Comparison of ENCODE assay signal across 8 cellular contexts in the genomic region with DNA sequence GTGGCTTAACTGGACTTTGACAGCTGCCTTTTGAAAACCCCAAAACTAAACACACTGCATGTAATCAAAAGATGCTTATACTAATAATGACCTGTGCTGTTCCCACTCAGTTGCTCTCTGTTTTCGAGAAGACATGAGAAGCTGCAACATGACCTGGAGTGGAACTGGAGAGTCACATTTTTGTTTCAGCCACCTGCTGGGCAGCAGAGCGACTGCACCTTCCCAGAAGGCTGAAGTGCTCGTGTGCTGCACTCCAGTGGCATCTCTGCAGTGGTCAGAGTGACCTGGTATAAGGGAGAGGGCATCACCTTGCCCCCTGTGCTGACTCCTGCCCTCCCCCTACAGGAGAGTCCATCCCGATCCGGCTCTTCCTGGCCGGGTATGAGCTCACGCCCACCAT. TPM values are rescaled to one million over a fixed set of nuclear protein-coding genes. Genes with fewer than 3 reads are reported as not detected.
DNase-seq lines count a peak whose midpoint lies in the region; ATAC-seq and TF ChIP-seq lines count a peak whose summit lies in the region.

No MANE protein-coding gene starts in this region.

- no peaks in the 10 kb centered on the region for H3K9me3 ChIP-seq in CD4-positive, alpha-beta T cell (ENCODE audit: control insufficient read depth, low read length)

- peak; percentile 77 for ATAC-seq in CD4-positive, alpha-beta T cell (ENCODE audit: poor library complexity)
- peak; percentile 69 for ATAC-seq in GM19025 (IDR thresholded peaks at IDR 0.05; ENCODE audit: low read depth, unreplicated experiment)
- peak; percentile 72 for ATAC-seq in HG03280 (IDR thresholded peaks at IDR 0.05; ENCODE audit: unreplicated experiment)
- peak; percentile 84 for ATAC-seq in activated B cell treated with CpG ODN at 0.5 μM for 24 hours (ENCODE audit: low read depth)

- no peak overlapping the region for H3K4me3 Mint-ChIP-seq in CD4-positive, alpha-beta T cell
- no peak overlapping the region for H3K4me3 Mint-ChIP-seq in activated B cell treated with CpG ODN at 0.5 μM for 24 hours

- peak; percentile 56 for TF ChIP-seq CTCF in CD4-positive, alpha-beta T cell (IDR thresholded peaks at IDR 0.05)
- TF ChIP-seq CTCF in activated B cell treated with CpG ODN at 0.5 μM for 24 hours (IDR thresholded peaks at IDR 0.05): no peak

- H3K36me3 Mint-ChIP-seq in CD4-positive, alpha-beta T cell (ENCODE audit: low read depth): peaks cover 93% of the 10 kb centered on the region
- peaks cover 39% of the 10 kb centered on the region for H3K36me3 Mint-ChIP-seq in activated B cell treated with CpG ODN at 0.5 μM for 24 hours (ENCODE audit: low read depth)

- no peaks in the 10 kb centered on the region for H3K9me3 Mint-ChIP-seq in CD4-positive, alpha-beta T cell
- no peaks in the 10 kb centered on the region for H3K9me3 Mint-ChIP-seq in activated B cell treated with CpG ODN at 0.5 μM for 24 hours

- no peaks in the 10 kb centered on the region for H3K27me3 ChIP-seq in CD4-positive, alpha-beta T cell (ENCODE audit: control insufficient read depth, insufficient read depth, low read length)

- no peaks in the 10 kb centered on the region for H3K4me1 Mint-ChIP-seq in CD4-positive, alpha-beta T cell (ENCODE audit: low read depth)
- H3K4me1 Mint-ChIP-seq in activated B cell treated with CpG ODN at 0.5 μM for 24 hours: no peaks in the 10 kb centered on the region

- intact Hi-C loops in CD4-positive, alpha-beta T cell (cut with DNase I, micrococcal nuclease): loop anchor here in 1 of 2 experiments (2.0 kb wide), 1 partner anchor 38 kb away; no protein-coding TSS in a partner anchor
- intact Hi-C loops in activated B cell treated with CpG ODN at 0.5 μM for 24 hours (cut with micrococcal nuclease): loop anchor here (1.0 kb wide), 3 partner anchors 16 to 194 kb away; no protein-coding TSS in a partner anchor

- no peak overlapping the region for H3K27ac ChIP-seq in CD4-positive, alpha-beta T cell (ENCODE audit: low read depth, low read length)

- peak overlapping the region; percentile 25 for H3K27ac Mint-ChIP-seq in CD4-positive, alpha-beta T cell
- H3K27ac Mint-ChIP-seq in activated B cell treated with CpG ODN at 0.5 μM for 24 hours: no peak overlapping the region

- POLR2A ChIA-PET in CD4-positive, alpha-beta T cell (lab: Charles Lee): interaction anchor here (1.9 kb wide), 1 partner anchor 20 kb away, joined by 19 read pairs; the partner anchor contains the start of genes NCAPD3 and VPS26B
- POLR2A ChIA-PET in activated B cell treated with CpG ODN at 0.5 μM for 24 hours (lab: Charles Lee): interaction anchor here (1.0 to 1.7 kb wide), 2 partner anchors 16 to 37 kb away, joined by 3 to 7 read pairs; no protein-coding TSS in a partner anchor

- CTCF ChIA-PET in CD4-positive, alpha-beta T cell (lab: Charles Lee): interaction anchor here (1.1 to 1.8 kb wide), 4 partner anchors 10 to 37 kb away, joined by 3 to 8 read pairs (median 5); partner anchors contain the start of gene VPS26B
- CTCF ChIA-PET in activated B cell treated with CpG ODN at 0.5 μM for 24 hours (lab: Charles Lee): interaction anchor here (1.3 to 5.5 kb wide), 6 partner anchors 14 to 194 kb away, joined by 4 to 45 read pairs (median 6); partner anchors contain the start of genes NCAPD3 and VPS26B

- DNase-seq in CD4-positive, alpha-beta T cell: no peak
- DNase-seq in activated B cell treated with CpG ODN at 0.5 μM for 24 hours (no peak), iris pigment epithelial cell (ENCODE audit: low read depth) (peak; percentile 52), A172 (ENCODE audit: low spot score) (no peak), NCI-H82 (lab: John Stamatoyannopoulos, UW) (no peak)
- no peak for DNase-seq in activated CD8-positive, alpha-beta memory T cell treated with anti-CD3 and anti-CD28 coated beads, Interleukin-2, amount 50 U/mL, for 4 hours

- no peaks in the 10 kb centered on the region for H3K27me3 Mint-ChIP-seq in CD4-positive, alpha-beta T cell
- H3K27me3 Mint-ChIP-seq in activated B cell treated with CpG ODN at 0.5 μM for 24 hours: no peaks in the 10 kb centered on the region

RNA-seq across cellular contexts. Expression of gene THYN1, which starts 8.6 kb away (rescaled TPM):
- total RNA-seq in CD4-positive, alpha-beta T cell: 10 to 100 TPM; 25.7 to 26.0 TPM
- total RNA-seq in activated B cell treated with CpG ODN at 0.5 μM for 24 hours: 27.7 and 30.6 TPM in 2 replicates
- total RNA-seq in A172 (2014; rRNA removed; shearing (Covaris generic)): 46.6 and 49.3 TPM in 2 replicates

RNA-seq across cellular contexts. Expression of gene ACAD8, which starts 8.8 kb away (rescaled TPM):
- 10 to 100 TPM; 15.0 to 16.3 TPM for total RNA-seq in CD4-positive, alpha-beta T cell
- total RNA-seq in activated B cell treated with CpG ODN at 0.5 μM for 24 hours: 20.1 and 23.1 TPM in 2 replicates
- 7.5 and 8.0 TPM in 2 replicates for total RNA-seq in A172 (2014; rRNA removed; shearing (Covaris generic))

RNA-seq across cellular contexts. Expression of gene VPS26B, which starts 20.1 kb away (rescaled TPM):
- 10 to 100 TPM; 41.6 to 42.2 TPM for total RNA-seq in CD4-positive, alpha-beta T cell
- total RNA-seq in activated B cell treated with CpG ODN at 0.5 μM for 24 hours: 8.9 and 11.4 TPM in 2 replicates
- total RNA-seq in A172 (2014; rRNA removed; shearing (Covaris generic)): 25.1 and 25.4 TPM in 2 replicates

RNA-seq across cellular contexts. Expression of gene NCAPD3, which starts 20.8 kb away (rescaled TPM):
- total RNA-seq in CD4-positive, alpha-beta T cell: 10 to 100 TPM; 25.7 to 29.6 TPM
- 22.2 and 22.7 TPM in 2 replicates for total RNA-seq in activated B cell treated with CpG ODN at 0.5 μM for 24 hours
- 16.8 and 20.1 TPM in 2 replicates for total RNA-seq in A172 (2014; rRNA removed; shearing (Covaris generic))

RNA-seq across cellular contexts. Expression of gene GLB1L3, which starts 31.6 kb away (rescaled TPM):
- total RNA-seq in CD4-positive, alpha-beta T cell: 1 to 10 TPM; 1.3 to 1.5 TPM
- total RNA-seq in activated B cell treated with CpG ODN at 0.5 μM for 24 hours: not detected in 2 replicates
- total RNA-seq in A172 (2014; rRNA removed; shearing (Covaris generic)): not detected in 2 replicates
